ENCODE assay signal across 3 cellular contexts in genomic region chr19:964116-964520, GRCh38.
A peak's percentile ranks its signal among the peaks of the same experiment; 100 is the strongest.
TF ChIP-seq lines count a peak whose summit lies in the region.

No MANE protein-coding gene starts in this region.

TF ChIP-seq in IMR-90, 13 proteins besides CTCF, POLR2A, EP300 and RAD21:
- TF ChIP-seq SMC3 (IDR thresholded peaks at IDR 0.05; ENCODE audit: low read depth, low read length) = no peak
- TF ChIP-seq RCOR1 (IDR thresholded peaks at IDR 0.05; ENCODE audit: insufficient replicate concordance, low read length) = no peak
- TF ChIP-seq MAFK (IDR thresholded peaks at IDR 0.05; ENCODE audit: low read depth, low read length) = no peak
- TF ChIP-seq RFX5 (IDR thresholded peaks at IDR 0.05; ENCODE audit: low read depth, low read length) = no peak
- TF ChIP-seq NFE2L2 (IDR thresholded peaks at IDR 0.05; ENCODE audit: low read depth, low read length) = no peak
- no peak for TF ChIP-seq CHD1 (IDR thresholded peaks at IDR 0.05; ENCODE audit: low read depth, low read length)
- no peak for TF ChIP-seq MAZ (IDR thresholded peaks at IDR 0.05; ENCODE audit: borderline replicate concordance, low read depth, low read length)

TF ChIP-seq in K562, 482 proteins besides CTCF, POLR2A, EP300 and RAD21:
- TF ChIP-seq POLR2G (IDR thresholded peaks at IDR 0.05; ENCODE audit: low read depth, low read length) (peak; percentile 48; the same call in 1 of the 2 replicates), ZBTB12 (CRISPR knock-in tag; IDR thresholded peaks at IDR 0.05) (no peak)
TF ChIP-seq in K562: peak in this region for 1.

TF ChIP-seq in WTC11, 78 proteins besides CTCF, POLR2A, EP300 and RAD21:
- TF ChIP-seq FOXK1 (CRISPR knock-in tag; IDR thresholded peaks at IDR 0.05) (no peak), NFATC4 (CRISPR knock-in tag; IDR thresholded peaks at IDR 0.05) (no peak), RELA (CRISPR knock-in tag; IDR thresholded peaks at IDR 0.05; ENCODE audit: borderline replicate concordance) (no peak), CDX4 (CRISPR knock-in tag; IDR thresholded peaks at IDR 0.05; ENCODE audit: borderline replicate concordance) (no peak), ZNF671 (CRISPR knock-in tag; IDR thresholded peaks at IDR 0.05) (no peak), NFYB (CRISPR knock-in tag; conservative IDR thresholded peaks at IDR 0.05; ENCODE audit: low read depth) (no peak), ZNF396 (CRISPR knock-in tag; IDR thresholded peaks at IDR 0.05; ENCODE audit: borderline replicate concordance) (no peak), OVOL2 (CRISPR knock-in tag; IDR thresholded peaks at IDR 0.05; ENCODE audit: borderline replicate concordance) (no peak), ZSCAN18 (CRISPR knock-in tag; IDR thresholded peaks at IDR 0.05) (no peak), E2F4 (CRISPR knock-in tag; IDR thresholded peaks at IDR 0.05; ENCODE audit: borderline replicate concordance, low read depth) (no peak), AR (CRISPR knock-in tag; IDR thresholded peaks at IDR 0.05) (no peak), ATF6 (CRISPR knock-in tag; IDR thresholded peaks at IDR 0.05) (no peak)
